In genomic region chr5:1644810-1645571, GRCh38 we compare ENCODE assay signal across 9 cellular contexts.
A peak's percentile ranks its signal among the peaks of the same experiment; 100 is the strongest.
DNase-seq lines count a peak whose midpoint lies in the region; ATAC-seq, FAIRE-seq and TF ChIP-seq lines count a peak whose summit lies in the region.
"Had no signal": no experiment of that assay in that cellular context is flagged by ENCODE, and none has a peak within 500 bp of the region (broad histone marks: within the 10 kb centered on the region; RNA-seq: fewer than 3 reads in every experiment).

No MANE protein-coding gene starts in this region.

- FAIRE-seq in RCC 7860 (lab: Jason Lieb, UNC), result no peak

- TF ChIP-seq CTCF in neural crest cell (conservative IDR thresholded peaks at IDR 0.05), result peak; percentile 87

- H3K4me3 Mint-ChIP-seq in activated T-helper 17 cell treated with anti-CD3 and anti-CD28 coated beads, Interleukin-2, amount 50 U/mL, for 72 hours, result no peak overlapping the region
- H3K4me3 Mint-ChIP-seq in neural crest cell, result no peak overlapping the region

- no peak overlapping the region for H3K27ac Mint-ChIP-seq in activated T-helper 17 cell treated with anti-CD3 and anti-CD28 coated beads, Interleukin-2, amount 50 U/mL, for 72 hours
- no peak overlapping the region for H3K27ac Mint-ChIP-seq in neural crest cell (ENCODE audit: unreplicated experiment)
- H3K27ac Mint-ChIP-seq: activated naive CD8-positive, alpha-beta T cell had no signal

- no peaks in the 10 kb centered on the region for H3K36me3 Mint-ChIP-seq in activated T-helper 17 cell treated with anti-CD3 and anti-CD28 coated beads, Interleukin-2, amount 50 U/mL, for 72 hours (ENCODE audit: low read depth)
- H3K36me3 Mint-ChIP-seq in neural crest cell (ENCODE audit: low read depth), result no peaks in the 10 kb centered on the region

- DNase-seq in CMK (ENCODE audit: low read depth), result peak; percentile 63
- peak; percentile 37 for DNase-seq in KG1 (lab: John Stamatoyannopoulos, UW)
- DNase-seq in RCC 7860 (ENCODE audit: low spot score), result peak; percentile 46
- peak; percentile 74 for DNase-seq in fibroblast of the conjunctiva (ENCODE audit: low read depth)
- DNase-seq in neural crest cell (ENCODE audit: low read depth, low spot score), result peak; percentile 84
- DNase-seq in stimulated activated naive CD4-positive, alpha-beta T cell treated with Interleukin-2 at 50 U/mL for 16 hours (lab: John Stamatoyannopoulos, UW), result peak; percentile 72

- H3K9me3 Mint-ChIP-seq in activated T-helper 17 cell treated with anti-CD3 and anti-CD28 coated beads, Interleukin-2, amount 50 U/mL, for 72 hours, result no peaks in the 10 kb centered on the region
- no peaks in the 10 kb centered on the region for H3K9me3 Mint-ChIP-seq in neural crest cell

- no peaks in the 10 kb centered on the region for H3K4me1 Mint-ChIP-seq in activated T-helper 17 cell treated with anti-CD3 and anti-CD28 coated beads, Interleukin-2, amount 50 U/mL, for 72 hours
- peaks cover 11% of the 10 kb centered on the region for H3K4me1 Mint-ChIP-seq in neural crest cell

- peak; percentile 64 for ATAC-seq in GM21381 (IDR thresholded peaks at IDR 0.05; ENCODE audit: unreplicated experiment)
- peak; percentile 87 for ATAC-seq in activated T-helper 17 cell treated with anti-CD3 and anti-CD28 coated beads, Interleukin-2, amount 50 U/mL, for 72 hours (replicated peaks)

- H3K27me3 Mint-ChIP-seq in activated T-helper 17 cell treated with anti-CD3 and anti-CD28 coated beads, Interleukin-2, amount 50 U/mL, for 72 hours, result peaks cover 6% of the 10 kb centered on the region
- H3K27me3 Mint-ChIP-seq in neural crest cell (ENCODE audit: low read depth), result peaks cover 71% of the 10 kb centered on the region

Comparison
In these comparisons a context has a peak if more than half of its experiments do, and no peak if none do; other contexts are left out.
1. Peak in every context shown above with its lines: DNase-seq and ATAC-seq.